ENCODE assay signal across 8 cellular contexts in genomic region chr2:102806250-102806837, GRCh38. TPM values are rescaled to one million over a fixed set of nuclear protein-coding genes. Genes with fewer than 3 reads are reported as not detected.
DNase-seq lines count a peak whose midpoint lies in the region; ATAC-seq and TF ChIP-seq lines count a peak whose summit lies in the region.

No MANE protein-coding gene starts in this region.

- ATAC-seq in GM18511 (IDR thresholded peaks at IDR 0.05; ENCODE audit: unreplicated experiment) (peak; percentile 87), HG02981 (IDR thresholded peaks at IDR 0.05; ENCODE audit: unreplicated experiment) (peak; percentile 75)

- DNase-seq in AG20443 (ENCODE audit: low spot score): peak; percentile 88
- DNase-seq in NCI-H2196 treated with DMSO at 0.1 percent for 48 hours (lab: John Stamatoyannopoulos, UW; ENCODE audit: unreplicated experiment): peak; percentile 13
- peak; percentile 83 for DNase-seq in activated CD4-positive, alpha-beta T cell treated with anti-CD3 and anti-CD28 coated beads, Interleukin-2, amount 10 ng/mL, durations not matched to agents 24 days and 14 days
- DNase-seq in epithelial cell of esophagus (ENCODE audit: low read depth): peak; percentile 71
- DNase-seq in mucosa of gallbladder (ENCODE audit: low spot score): peak; percentile 64
- peak; percentile 82 for DNase-seq in superior temporal gyrus (ENCODE audit: extremely low spot score)

- peaks cover 6% of the 10 kb centered on the region for H3K27me3 Mint-ChIP-seq in activated CD4-positive, alpha-beta T cell treated with anti-CD3 and anti-CD28 coated beads, Interleukin-2, amount 10 ng/mL, durations not matched to agents 24 days and 14 days

- H3K9me3 Mint-ChIP-seq in activated CD4-positive, alpha-beta T cell treated with anti-CD3 and anti-CD28 coated beads, Interleukin-2, amount 10 ng/mL, durations not matched to agents 24 days and 14 days: peaks cover 12% of the 10 kb centered on the region

- H3K4me3 Mint-ChIP-seq in activated CD4-positive, alpha-beta T cell treated with anti-CD3 and anti-CD28 coated beads, Interleukin-2, amount 10 ng/mL, durations not matched to agents 24 days and 14 days: no peak overlapping the region

- peaks cover 12% of the 10 kb centered on the region for H3K4me1 Mint-ChIP-seq in activated CD4-positive, alpha-beta T cell treated with anti-CD3 and anti-CD28 coated beads, Interleukin-2, amount 10 ng/mL, durations not matched to agents 24 days and 14 days

- intact Hi-C loops in activated CD4-positive, alpha-beta T cell treated with anti-CD3 and anti-CD28 coated beads, Interleukin-2, amount 10 ng/mL, durations not matched to agents 24 days and 14 days (cut with micrococcal nuclease): loop anchor here (1.0 to 10.0 kb wide), 2 partner anchors 53 to 332 kb away; partner anchors contain the start of gene SLC9A4

- TF ChIP-seq CTCF in epithelial cell of esophagus (IDR thresholded peaks at IDR 0.05; ENCODE audit: insufficient read depth, low read depth, low read length, missing control alignments): peak; percentile 96

- H3K4me3 ChIP-seq in epithelial cell of esophagus (ENCODE audit: low read length): no peak overlapping the region

- no peak overlapping the region for H3K27ac Mint-ChIP-seq in activated CD4-positive, alpha-beta T cell treated with anti-CD3 and anti-CD28 coated beads, Interleukin-2, amount 10 ng/mL, durations not matched to agents 24 days and 14 days

- H3K36me3 Mint-ChIP-seq in activated CD4-positive, alpha-beta T cell treated with anti-CD3 and anti-CD28 coated beads, Interleukin-2, amount 10 ng/mL, durations not matched to agents 24 days and 14 days (ENCODE audit: low read depth): peaks cover 15% of the 10 kb centered on the region

RNA-seq across cellular contexts. Expression of gene TMEM182, which starts 44.5 kb away (rescaled TPM):
- total RNA-seq in activated CD4-positive, alpha-beta T cell treated with anti-CD3 and anti-CD28 coated beads, Interleukin-2, amount 10 ng/mL, durations not matched to agents 24 days and 14 days: 3.9 and 4.0 TPM in 2 replicates
- 4.9 TPM for total RNA-seq in mucosa of gallbladder

Comparison
In these comparisons a context has a peak if more than half of its experiments do, and no peak if none do; other contexts are left out.
1. DNase-seq: peak in every context shown above with its lines; median percentile 88 in AG20443; 83 in activated CD4-positive, alpha-beta T cell treated with anti-CD3 and anti-CD28 coated beads, Interleukin-2, amount 10 ng/mL, durations not matched to agents 24 days and 14 days; 82 in superior temporal gyrus; 71 in epithelial cell of esophagus; 64 in mucosa of gallbladder; 13 in NCI-H2196 treated with DMSO at 0.1 percent for 48 hours.